In genomic region chr1:4696753-4697152, GRCh38 we compare ENCODE assay signal across 20 cellular contexts. TPM values are rescaled to one million over a fixed set of nuclear protein-coding genes. Genes with fewer than 3 reads are reported as not detected.
"Had no signal": no experiment of that assay in that cellular context is flagged by ENCODE, and none has a peak within 500 bp of the region (broad histone marks: within the 10 kb centered on the region; RNA-seq: fewer than 3 reads in every experiment).

No MANE protein-coding gene starts in this region.

- H3K4me1 ChIP-seq: SJSA1 had no signal

- H3K27me3 ChIP-seq: SJSA1 had no signal

- H3K27ac ChIP-seq: SJSA1, SK-N-MC had no signal

- DNase-seq: Karpas-422, KG1, MM.1S, NCI-H1092 treated with DMSO at 0.1 percent for 48 hours, NCI-H1436, NCI-H187, NCI-H2029, NCI-H2081 treated with DMSO at 0.1 percent for 48 hours, NCI-H226, NCI-H446, NCI-H510A, NCI-H524 treated with DMSO at 0.1 percent for 48 hours, NCI-H69, NCI-H774, Right ventricle myocardium superior, RPMI8226, SIG-M5 had no signal

- FAIRE-seq: RCC 7860 had no signal

- H3K4me3 ChIP-seq: SJSA1, SK-N-MC had no signal

- H3K36me3 ChIP-seq: SJSA1 had no signal

RNA-seq across cellular contexts. Expression of gene AJAP1, which starts 42.3 kb away (rescaled TPM):
- total RNA-seq: SJSA1 had no signal
